ENCODE assay signal across 18 cellular contexts in the genomic region with DNA sequence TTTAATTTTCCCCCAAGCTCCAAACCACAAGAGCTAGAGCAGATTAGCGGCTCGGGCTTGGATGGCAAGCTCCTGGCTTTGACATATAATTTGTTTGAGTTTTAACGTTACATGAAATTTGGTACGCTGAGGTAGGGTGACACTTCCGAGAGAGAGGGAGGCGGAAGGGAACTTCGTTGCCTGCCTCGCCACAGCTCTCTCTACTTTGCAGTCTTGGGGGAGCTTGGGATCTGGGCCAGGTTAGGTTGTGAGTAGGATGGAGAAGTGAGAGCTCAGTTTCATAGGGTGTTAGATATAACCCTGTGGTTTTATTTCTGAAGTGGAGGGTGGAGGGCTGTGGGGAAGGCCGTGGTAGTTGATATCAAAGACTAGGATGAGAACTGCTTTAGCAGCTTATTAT. TPM values are rescaled to one million over a fixed set of nuclear protein-coding genes. Genes with fewer than 3 reads are reported as not detected.
DNase-seq lines count a peak whose midpoint lies in the region; ATAC-seq and TF ChIP-seq lines count a peak whose summit lies in the region.
"Had no signal": no experiment of that assay in that cellular context is flagged by ENCODE, and none has a peak within 500 bp of the region (broad histone marks: within the 10 kb centered on the region; RNA-seq: fewer than 3 reads in every experiment).

No MANE protein-coding gene starts in this region.

- BruUV-seq in MCF 10A (replicated peaks; lab: Mats Ljungman, UMichigan): no TSS peak

- H3K4me2 ChIP-seq in trophoblast cell (ENCODE audit: low read length): no peak overlapping the region
- H3K4me2 ChIP-seq: A549, GM23338 had no signal

- peak overlapping the region; percentile 79 for H2BK120ac ChIP-seq in trophoblast cell (ENCODE audit: insufficient read depth, low read length, poor library complexity)

- H3K18ac ChIP-seq in trophoblast cell (ENCODE audit: low read length): no peak overlapping the region

- no peak for ATAC-seq in HG02840 (IDR thresholded peaks at IDR 0.05; ENCODE audit: low FRiP score, unreplicated experiment)
- ATAC-seq in HG03469 (IDR thresholded peaks at IDR 0.05; ENCODE audit: unreplicated experiment): no peak
- ATAC-seq: A549, GM23338 had no signal

- intact Hi-C loops in MCF 10A (cut with micrococcal nuclease) (loop anchor here (10.0 kb wide), 1 partner anchor 447 kb away; no protein-coding TSS in a partner anchor), breast epithelium (cut with DNase I; ENCODE audit: low total_unique reads) (no loop called here), head of caudate nucleus (cut with DNase I) (no loop called here)

- POLR2A ChIA-PET in MCF 10A (lab: Yijun Ruan, JAX): interaction anchor here (0.6 to 1.7 kb wide), 3 partner anchors 9 to 1540 kb away, joined by 3 read pairs; no protein-coding TSS in a partner anchor

- no peak overlapping the region for H3K23ac ChIP-seq in trophoblast cell (ENCODE audit: low read length)

- H4K8ac ChIP-seq in trophoblast cell (ENCODE audit: low read depth, low read length): no peak overlapping the region

- no peaks in the 10 kb centered on the region for H3K27me3 ChIP-seq in breast epithelium
- no peaks in the 10 kb centered on the region for H3K27me3 ChIP-seq in trophoblast cell (ENCODE audit: insufficient read depth, low read length)

- peak overlapping the region; percentile 47 for H2BK5ac ChIP-seq in trophoblast cell (ENCODE audit: low read depth, low read length, poor library complexity)

- H3K4me3 ChIP-seq in breast epithelium (no peak overlapping the region), trophoblast cell (ENCODE audit: low read depth, low read length) (no peak overlapping the region)
- H3K4me3 ChIP-seq: A549, GM23338 had no signal

- DNase-seq in MCF 10A (ENCODE audit: unreplicated experiment): no peak
- no peak for DNase-seq in breast epithelium (ENCODE audit: low spot score in 2 of 2)
- DNase-seq in head of caudate nucleus: peak in 23 of 42 donors; percentile 13 to 69 (median 34)
- DNase-seq in trophoblast cell: no peak
- no peak for DNase-seq in stimulated activated CD4-positive, alpha-beta T cell treated with anti-CD3 and anti-CD28 coated beads, Interleukin-4, amount 100 ng/mL, for 24 hours
- no peak for DNase-seq in NCI-H2107 (lab: John Stamatoyannopoulos, UW)
- DNase-seq: AML-193; Caco-2; CD4-positive, alpha-beta T cell; GDM1 had no signal

- H3K36me3 Mint-ChIP-seq in MCF 10A (ENCODE audit: insufficient read depth, unreplicated experiment): peaks cover 5% of the 10 kb centered on the region

- no peaks in the 10 kb centered on the region for H3K36me3 ChIP-seq in breast epithelium
- no peaks in the 10 kb centered on the region for H3K36me3 ChIP-seq in trophoblast cell (ENCODE audit: control insufficient read depth in 1 of 2, insufficient read depth in 2 of 2, low read length in 2 of 2)

- peaks cover 39% of the 10 kb centered on the region for H3K4me1 Mint-ChIP-seq in MCF 10A (ENCODE audit: insufficient read depth, unreplicated experiment)

- H3K4me1 ChIP-seq in breast epithelium (peaks cover 0 to 5% of the 10 kb centered on the region in 2 donors), trophoblast cell (ENCODE audit: control insufficient read depth in 1 of 2, insufficient read depth in 2 of 2, low read length in 2 of 2) (peaks cover 12 to 19% of the 10 kb centered on the region in 2 experiments)

- H3K27ac Mint-ChIP-seq in MCF 10A (ENCODE audit: low read depth, unreplicated experiment): peak overlapping the region; percentile 85
- H3K27ac Mint-ChIP-seq: CD4-positive, alpha-beta T cell; GM23338 had no signal

- peak overlapping the region; percentile 57 for H3K4me3 Mint-ChIP-seq in MCF 10A (ENCODE audit: unreplicated experiment)
- H3K4me3 Mint-ChIP-seq: CD4-positive, alpha-beta T cell; GM23338 had no signal

- H3K9me3 ChIP-seq in breast epithelium (no peaks in the 10 kb centered on the region), trophoblast cell (ENCODE audit: insufficient read depth, low read depth, low read length) (no peaks in the 10 kb centered on the region)
- H3K9me3 ChIP-seq: Caco-2 had no signal

- H2AK5ac ChIP-seq in trophoblast cell (ENCODE audit: low read length): peak overlapping the region; percentile 67

- H3K27me3 Mint-ChIP-seq in MCF 10A (ENCODE audit: insufficient read depth, unreplicated experiment): no peaks in the 10 kb centered on the region
- H3K27me3 Mint-ChIP-seq: CD4-positive, alpha-beta T cell had no signal

- CTCF ChIA-PET in MCF 10A (lab: Yijun Ruan, JAX): no interaction called here

- H3K9me3 Mint-ChIP-seq in MCF 10A (ENCODE audit: unreplicated experiment): no peaks in the 10 kb centered on the region
- H3K9me3 Mint-ChIP-seq: CD4-positive, alpha-beta T cell; GM23338 had no signal

- WGBS in trophoblast cell (ENCODE audit: extremely low coverage, insufficient coverage, insufficient read length): no CpG with 5 or more reads among the region's 9 CpGs

- TF ChIP-seq CTCF in MCF 10A (IDR thresholded peaks at IDR 0.05; ENCODE audit: unreplicated experiment) (no peak), breast epithelium (IDR thresholded peaks at IDR 0.05) (no peak)

- H3K79me2 ChIP-seq in trophoblast cell (ENCODE audit: control insufficient read depth, insufficient read depth, low read length, poor library complexity): no peaks in the 10 kb centered on the region

- H3K79me1 ChIP-seq in trophoblast cell (ENCODE audit: low read length): peaks cover 21% of the 10 kb centered on the region

- no peak overlapping the region for H3K27ac ChIP-seq in breast epithelium
- H3K27ac ChIP-seq in trophoblast cell (ENCODE audit: low read depth, low read length): no peak overlapping the region
- H3K27ac ChIP-seq: 22Rv1, C4-2B had no signal

- no peak overlapping the region for H3K9ac ChIP-seq in trophoblast cell (ENCODE audit: low read length)

- H3K4ac ChIP-seq in trophoblast cell (ENCODE audit: low read depth, low read length): no peak overlapping the region

- H3K14ac ChIP-seq in trophoblast cell (ENCODE audit: low read length): peak overlapping the region; percentile 31

- H4K12ac ChIP-seq in trophoblast cell (ENCODE audit: low read depth, low read length): no peak overlapping the region

- H2AFZ ChIP-seq in trophoblast cell (ENCODE audit: insufficient read depth, low read length, poor library complexity): no peak overlapping the region
- H2AFZ ChIP-seq: GM23338 had no signal

- peak overlapping the region; percentile 94 for H2BK12ac ChIP-seq in trophoblast cell (ENCODE audit: low read length)

- peak overlapping the region; percentile 21 for H4K91ac ChIP-seq in trophoblast cell (ENCODE audit: low read depth, low read length)

- TF ChIP-seq POLR2A in breast epithelium (IDR thresholded peaks at IDR 0.05): no peak

RNA-seq across cellular contexts. Expression of a gene that starts 39.7 kb away (rescaled TPM):
- total RNA-seq in MCF 10A (2022) (not detected in 2 replicates), breast epithelium (not detected)
- polyA plus RNA-seq in trophoblast cell (2013): 0.06 and 0.07 TPM in 2 replicates
- total RNA-seq: Caco-2; CD4-positive, alpha-beta T cell; Daoy; GM23338 had no signal
- polyA plus RNA-seq: A549, BJ had no signal

Comparison
In these comparisons a context has a peak if more than half of its experiments do, and no peak if none do; other contexts are left out.
1. DNase-seq: peak in head of caudate nucleus (23 of 42); none in MCF 10A (single experiment), breast epithelium (0 of 2), trophoblast cell (0 of 2), stimulated activated CD4-positive, alpha-beta T cell treated with anti-CD3 and anti-CD28 coated beads, Interleukin-4, amount 100 ng/mL, for 24 hours (single experiment) and NCI-H2107 (single experiment).